ENCODE assay signal across 22 cellular contexts in genomic region chr1:20192364-20192763, GRCh38. TPM values are rescaled to one million over a fixed set of nuclear protein-coding genes. Genes with fewer than 3 reads are reported as not detected.
DNase-seq lines count a peak whose midpoint lies in the region; ATAC-seq and TF ChIP-seq lines count a peak whose summit lies in the region.
"Had no signal": no experiment of that assay in that cellular context is flagged by ENCODE, and none has a peak within 500 bp of the region (broad histone marks: within the 10 kb centered on the region; RNA-seq: fewer than 3 reads in every experiment).

No MANE protein-coding gene starts in this region.

- H3K36me3 Mint-ChIP-seq in nephron (ENCODE audit: low read depth) (no peaks in the 10 kb centered on the region), H9 (ENCODE audit: insufficient read depth in 1 of 3, low read depth in 3 of 3) (no peaks in the 10 kb centered on the region; a peak in 1 of 7 replicates)
- H3K36me3 Mint-ChIP-seq in activated CD4-positive, alpha-beta T cell treated with anti-CD3 and anti-CD28 coated beads, Interleukin-2, amount 10 ng/mL, durations not matched to agents 7 days and 5 days (ENCODE audit: low read depth) = no peaks in the 10 kb centered on the region

- CTCF ChIA-PET in activated CD4-positive, alpha-beta T cell treated with anti-CD3 and anti-CD28 coated beads, Interleukin-2, amount 10 ng/mL, durations not matched to agents 7 days and 5 days (lab: Charles Lee) = interaction anchor here (1.1 to 1.2 kb wide), 3 partner anchors 13 to 40 kb away, joined by 3 to 5 read pairs (median 3); no protein-coding TSS in a partner anchor

- no peaks in the 10 kb centered on the region; the same call in 1 of the 2 replicates for H3K27me3 ChIP-seq in H9 (ENCODE audit: insufficient read depth, low read length)

- H3K27ac Mint-ChIP-seq in nephron (peak overlapping the region in 2 of 3 experiments; percentile 70 to 77), H9 (no peak overlapping the region; a peak in 1 of 7 replicates)
- H3K27ac Mint-ChIP-seq in activated CD4-positive, alpha-beta T cell treated with anti-CD3 and anti-CD28 coated beads, Interleukin-2, amount 10 ng/mL, durations not matched to agents 7 days and 5 days = no peak overlapping the region
- H3K27ac Mint-ChIP-seq: T-helper 2 cell treated with Interferon-gamma antibody and Interleukin-4, amounts not matched to agents 5 μg/mL and 100 μg/mL, for 36 hours had no signal

- no peak for ATAC-seq in GM19324 (IDR thresholded peaks at IDR 0.05; ENCODE audit: low FRiP score, unreplicated experiment)
- ATAC-seq: left colon, mucosa of descending colon had no signal

- H3K18ac ChIP-seq in H9 (ENCODE audit: insufficient read length, low read depth, low read length) = no peak overlapping the region

- no peak overlapping the region for H2BK12ac ChIP-seq in H9 (ENCODE audit: insufficient read length, low read depth, low read length)

- no peak overlapping the region for H3K4ac ChIP-seq in H9 (ENCODE audit: low read depth, low read length)

- no peak overlapping the region for H2BK5ac ChIP-seq in H9 (ENCODE audit: insufficient read length, low read length)

- no peak overlapping the region for H4K5ac ChIP-seq in H9 (ENCODE audit: insufficient read length, low read depth, low read length)

- H3K9me3 Mint-ChIP-seq in nephron (no peaks in the 10 kb centered on the region), H9 (no peaks in the 10 kb centered on the region)
- no peaks in the 10 kb centered on the region for H3K9me3 Mint-ChIP-seq in activated CD4-positive, alpha-beta T cell treated with anti-CD3 and anti-CD28 coated beads, Interleukin-2, amount 10 ng/mL, durations not matched to agents 7 days and 5 days
- H3K9me3 Mint-ChIP-seq: T-helper 2 cell treated with Interferon-gamma antibody and Interleukin-4, amounts not matched to agents 5 μg/mL and 100 μg/mL, for 36 hours had no signal

- H4K8ac ChIP-seq in H9 (replicated peaks; ENCODE audit: insufficient read length, low read depth, low read length) = no peak overlapping the region

- no CpG with 5 or more reads among the region's 5 CpGs for WGBS in H9 (ENCODE audit: extremely low coverage, insufficient read length, low lambda C conversion rate)

- no peaks in the 10 kb centered on the region for H3K9me3 ChIP-seq in H9 (ENCODE audit: control insufficient read depth, low read depth, low read length)
- H3K9me3 ChIP-seq: mucosa of descending colon, neutrophil, SJSA1, suprapubic skin had no signal

- H3K14ac ChIP-seq in H9 (ENCODE audit: insufficient read depth, low read length) = no peak overlapping the region

- H3K27me3 Mint-ChIP-seq in nephron (ENCODE audit: low read depth) (peaks cover 16% of the 10 kb centered on the region), H9 (ENCODE audit: low read depth) (peaks cover 56% of the 10 kb centered on the region)
- H3K27me3 Mint-ChIP-seq in activated CD4-positive, alpha-beta T cell treated with anti-CD3 and anti-CD28 coated beads, Interleukin-2, amount 10 ng/mL, durations not matched to agents 7 days and 5 days = peaks cover 42% of the 10 kb centered on the region

- no peak overlapping the region for H3K9ac ChIP-seq in H9 (ENCODE audit: extremely low read depth, insufficient read length, low read length)

- no peak overlapping the region for H2AFZ ChIP-seq in H9 (ENCODE audit: low read length)

- no peaks in the 10 kb centered on the region for H3K79me1 ChIP-seq in H9 (ENCODE audit: insufficient read depth, low read depth, low read length, poor library complexity, severe bottlenecking)

- H3K27ac ChIP-seq in H9 (ENCODE audit: insufficient read length, low read depth, low read length) = no peak overlapping the region
- H3K27ac ChIP-seq: brain microvascular endothelial cell, neutrophil, SJSA1, suprapubic skin had no signal

- H3K4me1 Mint-ChIP-seq in nephron (peaks cover 55% of the 10 kb centered on the region), H9 (peaks cover 13 to 18% of the 10 kb centered on the region in 2 experiments)
- peaks cover 13% of the 10 kb centered on the region for H3K4me1 Mint-ChIP-seq in activated CD4-positive, alpha-beta T cell treated with anti-CD3 and anti-CD28 coated beads, Interleukin-2, amount 10 ng/mL, durations not matched to agents 7 days and 5 days

- H3K23me2 ChIP-seq in H9 (ENCODE audit: insufficient read length, low read depth, low read length, poor library complexity, severe bottlenecking) = no peaks in the 10 kb centered on the region

- H2BK15ac ChIP-seq in H9 (ENCODE audit: low read depth, low read length) = no peak overlapping the region

- H3K4me1 ChIP-seq in H9 (ENCODE audit: insufficient read depth, low read length) = no peaks in the 10 kb centered on the region
- H3K4me1 ChIP-seq: SJSA1 had no signal

- no peaks in the 10 kb centered on the region for H4K20me1 ChIP-seq in H9 (ENCODE audit: control insufficient read depth, insufficient read depth, insufficient read length)

- no peak overlapping the region for H3K4me2 ChIP-seq in H9 (ENCODE audit: insufficient read depth, insufficient read length, low read length)

- POLR2A ChIA-PET in activated CD4-positive, alpha-beta T cell treated with anti-CD3 and anti-CD28 coated beads, Interleukin-2, amount 10 ng/mL, durations not matched to agents 7 days and 5 days (lab: Charles Lee) = no interaction called here

- H3T11ph ChIP-seq in H9 (ENCODE audit: low read length) = no peak overlapping the region

- H3K23ac ChIP-seq in H9 (ENCODE audit: insufficient read length, low read depth, low read length) = no peak overlapping the region

- no peaks in the 10 kb centered on the region for H3K79me2 ChIP-seq in H9 (ENCODE audit: insufficient read depth, low read length)

- H2BK120ac ChIP-seq in H9 (ENCODE audit: low read depth, low read length, poor library complexity, severe bottlenecking) = no peak overlapping the region

- H3K4me3 Mint-ChIP-seq in nephron = peak overlapping the region in 1 of 3 experiments; percentile 47
- H3K4me3 Mint-ChIP-seq in H9 = no peak overlapping the region
- H3K4me3 Mint-ChIP-seq in activated CD4-positive, alpha-beta T cell treated with anti-CD3 and anti-CD28 coated beads, Interleukin-2, amount 10 ng/mL, durations not matched to agents 7 days and 5 days = no peak overlapping the region
- H3K4me3 Mint-ChIP-seq: T-helper 2 cell treated with Interferon-gamma antibody and Interleukin-4, amounts not matched to agents 5 μg/mL and 100 μg/mL, for 36 hours had no signal

- H4K91ac ChIP-seq in H9 (ENCODE audit: insufficient read length, low read depth, low read length) = no peak overlapping the region

- H3K56ac ChIP-seq in H9 (ENCODE audit: insufficient read length, low read depth, low read length) = no peak overlapping the region

- TF ChIP-seq CTCF in epithelial cell of esophagus (IDR thresholded peaks at IDR 0.05; ENCODE audit: insufficient read depth, low read depth, low read length, missing control alignments) (no peak), nephron (IDR thresholded peaks at IDR 0.05; ENCODE audit: unreplicated experiment in 3 of 3) (no peak), H9 (conservative IDR thresholded peaks at IDR 0.05) (no peak)

- H3K4me3 ChIP-seq in epithelial cell of esophagus (ENCODE audit: low read length) = no peak overlapping the region
- H3K4me3 ChIP-seq: mucosa of descending colon, SJSA1, suprapubic skin had no signal

- no peak overlapping the region for H2AK5ac ChIP-seq in H9 (ENCODE audit: insufficient read length, low read length)

- DNase-seq in AG20443 (ENCODE audit: low spot score) (peak; percentile 37), RPMI7951 (ENCODE audit: low read depth) (peak; percentile 38), epithelial cell of esophagus (ENCODE audit: low read depth) (peak; percentile 33), H9 (no peak)
- DNase-seq in activated CD4-positive, alpha-beta T cell treated with anti-CD3 and anti-CD28 coated beads, Interleukin-2, amount 10 ng/mL, durations not matched to agents 7 days and 5 days = no peak
- no peak for DNase-seq in stimulated activated CD4-positive, alpha-beta T cell treated with anti-CD3 and anti-CD28 coated beads, Interleukin-1b, Interleukin-23, amount 100 ng/mL, for 48 hours
- DNase-seq: activated CD4-positive, alpha-beta T cell treated with anti-CD3 and anti-CD28 coated beads for 1 hour; activated naive CD4-positive, alpha-beta T cell treated with anti-CD3 and anti-CD28 coated beads, Interleukin-2, amount 50 U/mL, for 16 hours; brain microvascular endothelial cell; left colon; mucosa of descending colon; NCI-H1048; NCI-H524 treated with DMSO at 0.1 percent for 48 hours; stimulated activated CD4-positive, alpha-beta T cell treated with anti-CD3 and anti-CD28 coated beads, Interleukin-4, amount 100 ng/mL, for 1 hour had no signal

- H2BK20ac ChIP-seq in H9 (ENCODE audit: low read depth, low read length, poor library complexity, severe bottlenecking) = no peak overlapping the region

RNA-seq across cellular contexts. Expression of gene PLA2G2C, which starts 6.0 kb away (rescaled TPM):
- total RNA-seq in RPMI7951 (2014; rRNA removed; shearing (Covaris generic)) = not detected in 2 replicates
- total RNA-seq in H9 (2021) = not detected in 2 replicates
- total RNA-seq in activated CD4-positive, alpha-beta T cell treated with anti-CD3 and anti-CD28 coated beads, Interleukin-2, amount 10 ng/mL, durations not matched to agents 7 days and 5 days = not detected
- total RNA-seq: dermis microvascular lymphatic vessel endothelial cell, SJSA1, skeletal muscle tissue, suprapubic skin had no signal

RNA-seq across cellular contexts. Expression of gene UBXN10, which starts 6.5 kb away (rescaled TPM):
- total RNA-seq in RPMI7951 (2014; rRNA removed; shearing (Covaris generic)) = 0.10 and 0.12 TPM in 2 replicates
- 0.59 and 0.90 TPM in 2 replicates for total RNA-seq in H9 (2021)
- under 1 TPM; 0.21 to 0.22 TPM for total RNA-seq in activated CD4-positive, alpha-beta T cell treated with anti-CD3 and anti-CD28 coated beads, Interleukin-2, amount 10 ng/mL, durations not matched to agents 7 days and 5 days
- total RNA-seq: SJSA1 had no signal

RNA-seq across cellular contexts. Expression of gene PLA2G2F, which starts 53.2 kb away (rescaled TPM):
- not detected in 2 replicates for total RNA-seq in RPMI7951 (2014; rRNA removed; shearing (Covaris generic))
- not detected in 2 replicates for total RNA-seq in H9 (2021)
- not detected for total RNA-seq in activated CD4-positive, alpha-beta T cell treated with anti-CD3 and anti-CD28 coated beads, Interleukin-2, amount 10 ng/mL, durations not matched to agents 7 days and 5 days
- total RNA-seq: dermis microvascular lymphatic vessel endothelial cell, SJSA1, skeletal muscle tissue had no signal

Comparison
In these comparisons a context has a peak if more than half of its experiments do, and no peak if none do; other contexts are left out.
1. DNase-seq: peak in AG20443 (single experiment), RPMI7951 (single experiment) and epithelial cell of esophagus (single experiment); none in H9 (single experiment), activated CD4-positive, alpha-beta T cell treated with anti-CD3 and anti-CD28 coated beads, Interleukin-2, amount 10 ng/mL, durations not matched to agents 7 days and 5 days (single experiment) and stimulated activated CD4-positive, alpha-beta T cell treated with anti-CD3 and anti-CD28 coated beads, Interleukin-1b, Interleukin-23, amount 100 ng/mL, for 48 hours (single experiment).
2. H3K27ac Mint-ChIP-seq: peak in nephron (2 of 3); none in H9 (0 of 3) and activated CD4-positive, alpha-beta T cell treated with anti-CD3 and anti-CD28 coated beads, Interleukin-2, amount 10 ng/mL, durations not matched to agents 7 days and 5 days (single experiment).